In genomic region chr2:1730047-1730937, GRCh38 we compare ENCODE assay signal across 10 cellular contexts. TPM values are rescaled to one million over a fixed set of nuclear protein-coding genes. Genes with fewer than 3 reads are reported as not detected.
A peak's percentile ranks its signal among the peaks of the same experiment; 100 is the strongest.
DNase-seq lines count a peak whose midpoint lies in the region; ATAC-seq, FAIRE-seq and TF ChIP-seq lines count a peak whose summit lies in the region.
"Had no signal": no experiment of that assay in that cellular context is flagged by ENCODE, and none has a peak within 500 bp of the region (broad histone marks: within the 10 kb centered on the region; RNA-seq: fewer than 3 reads in every experiment).

No MANE protein-coding gene starts in this region.

- DNase-seq in bronchial epithelial cell (ENCODE audit: low read depth) (peak; percentile 92), keratinocyte (ENCODE audit: low read depth, low spot score) (no peak), stromal cell of bone marrow (ENCODE audit: low read depth) (peak; percentile 81), NCI-H2227 (lab: John Stamatoyannopoulos, UW; ENCODE audit: unreplicated experiment) (no peak)
- DNase-seq: left colon, testis had no signal

- H4K20me1 ChIP-seq in keratinocyte (ENCODE audit: control insufficient read depth, extremely low read depth, insufficient read depth, low read length): no peaks in the 10 kb centered on the region

- H3K4me1 ChIP-seq in HUES64 (ENCODE audit: insufficient read depth, low read length): peaks cover 43% of the 10 kb centered on the region
- H3K4me1 ChIP-seq in keratinocyte (ENCODE audit: control insufficient read depth, extremely low read depth, insufficient read depth, low read length): peaks cover 34% of the 10 kb centered on the region

- H3K79me2 ChIP-seq in keratinocyte (ENCODE audit: control insufficient read depth, insufficient read depth, low read length): peaks cover 65% of the 10 kb centered on the region

- H3K27ac ChIP-seq in HUES64 (ENCODE audit: low read depth, low read length) (peak overlapping the region; percentile 61; the same call in 1 of the 2 replicates), keratinocyte (ENCODE audit: control insufficient read depth, insufficient read depth, low read length) (peak overlapping the region; percentile 79)

- no peaks in the 10 kb centered on the region for H3K9me1 ChIP-seq in keratinocyte (ENCODE audit: control insufficient read depth, extremely low read depth, insufficient read depth, low read length)

- H3K4me2 ChIP-seq in keratinocyte (ENCODE audit: control insufficient read depth, extremely low read depth, insufficient read depth, low read depth, low read length): peak overlapping the region; percentile 54

- H3K9ac ChIP-seq in HUES64 (ENCODE audit: low read depth, low read length): no peak overlapping the region
- H3K9ac ChIP-seq in keratinocyte (ENCODE audit: control insufficient read depth, extremely low read depth, insufficient read depth, low read length): peak overlapping the region; percentile 56

- dilution Hi-C loops in keratinocyte (cut with MboI; ENCODE audit: extremely low pct_ligation_motif_present, low sequenced_read_pairs): loop anchor here (25.0 kb wide), 1 partner anchor 143 kb away; no protein-coding TSS in a partner anchor

- 34% methylated on average over 10 of the region's 10 CpGs for WGBS in HUES64

- FAIRE-seq in bronchial epithelial cell (lab: Jason Lieb, UNC) (no peak), keratinocyte (lab: Jason Lieb, UNC) (no peak)

- TF ChIP-seq CTCF in bronchial epithelial cell (IDR thresholded peaks at IDR 0.05; ENCODE audit: insufficient read depth, low read length, severe bottlenecking) (no peak), keratinocyte (optimal IDR thresholded peaks at IDR 0.05 in 1 of 3, IDR thresholded peaks at IDR 0.05 in 1 of 3, conservative IDR thresholded peaks at IDR 0.05 in 1 of 3; ENCODE audit: extremely low read depth in 1 of 3, insufficient read depth in 2 of 3, low read length in 3 of 3) (no peak)

- H2AFZ ChIP-seq in keratinocyte (ENCODE audit: control insufficient read depth, low read length): no peak overlapping the region

- 0 out of 2 replicates have a peak, but pooled peaks cover 2% of the 10 kb centered on the region for H3K9me3 ChIP-seq in HUES64 (ENCODE audit: insufficient read depth, low read depth, low read length)
- H3K9me3 ChIP-seq in keratinocyte (ENCODE audit: control insufficient read depth, low read depth, low read length): no peaks in the 10 kb centered on the region
- H3K9me3 ChIP-seq: testis had no signal

- H3K4me3 ChIP-seq in HUES64 (ENCODE audit: low read length) (no peak overlapping the region), bronchial epithelial cell (ENCODE audit: low read depth, low read length) (no peak overlapping the region), keratinocyte (ENCODE audit: control insufficient read depth in 2 of 3, extremely low read depth in 1 of 3, insufficient read depth in 2 of 3, low read depth in 1 of 3, low read length in 3 of 3) (no peak overlapping the region)
- H3K4me3 ChIP-seq: testis had no signal

- 0 out of 2 replicates have a peak, but pooled peaks cover 4% of the 10 kb centered on the region for H3K36me3 ChIP-seq in HUES64 (ENCODE audit: insufficient read depth, low read length)
- H3K36me3 ChIP-seq in bronchial epithelial cell (ENCODE audit: control insufficient read depth, insufficient read depth, low read length): no peaks in the 10 kb centered on the region
- no peaks in the 10 kb centered on the region for H3K36me3 ChIP-seq in keratinocyte (ENCODE audit: control insufficient read depth in 2 of 2, extremely low read depth in 1 of 2, insufficient read depth in 2 of 2, low read length in 2 of 2)

- ATAC-seq in HG03378 (IDR thresholded peaks at IDR 0.05; ENCODE audit: unreplicated experiment) (no peak), GM18858 (IDR thresholded peaks at IDR 0.05; ENCODE audit: unreplicated experiment) (no peak), GM21786 (IDR thresholded peaks at IDR 0.05; ENCODE audit: unreplicated experiment) (no peak)
- ATAC-seq: left colon had no signal

- peaks cover 3% of the 10 kb centered on the region; the same call in 1 of the 2 replicates for H3K27me3 ChIP-seq in HUES64 (ENCODE audit: insufficient read depth, low read length)
- H3K27me3 ChIP-seq in bronchial epithelial cell (ENCODE audit: control insufficient read depth, insufficient read depth, low read length): no peaks in the 10 kb centered on the region
- H3K27me3 ChIP-seq in keratinocyte (ENCODE audit: control insufficient read depth, extremely low read depth, insufficient read depth, low read length): no peaks in the 10 kb centered on the region
- H3K27me3 ChIP-seq: testis had no signal

RNA-seq across cellular contexts. Expression of gene PXDN, which starts 14.0 kb away (rescaled TPM):
- 80.4 TPM for polyA plus RNA-seq in HUES64 (2013, experiment 1 of 2)
- 87.2 TPM for polyA plus RNA-seq in HUES64 (2013, experiment 2 of 2)
- total RNA-seq in bronchial epithelial cell: 29.2 and 34.0 TPM in 2 replicates
- polyA plus RNA-seq in keratinocyte: 28.3 to 87.9 TPM (median 36.7 TPM) in 3 replicates
- 14.0 TPM for polyA plus RNA-seq in keratinocyte (2011; ENCODE audit: low read depth)
- polyA plus RNA-seq in keratinocyte (2011; cell fraction: cytosol; rRNA removed): 27.1 and 32.4 TPM in 2 replicates
- polyA plus RNA-seq in keratinocyte (2011; cell fraction: nucleus; rRNA removed): 126 and 141 TPM in 2 replicates
- 7.5 and 94.4 TPM in 2 replicates for polyA plus RNA-seq in keratinocyte (2012; ENCODE audit: low replicate concordance)
- 45.0 to 180 TPM (median 60.7 TPM) in 3 replicates for polyA minus RNA-seq in keratinocyte
- 67.7 TPM for polyA minus RNA-seq in keratinocyte (2011; cell fraction: cytosol; rRNA and poly(A)+ RNA removed)
- polyA minus RNA-seq in keratinocyte (2011; cell fraction: nucleus; rRNA and poly(A)+ RNA removed): 173 and 221 TPM in 2 replicates

Comparison
In these comparisons a context has a peak if more than half of its experiments do, and no peak if none do; other contexts are left out.
1. DNase-seq: peak in bronchial epithelial cell (single experiment) and stromal cell of bone marrow (single experiment); none in keratinocyte (single experiment) and NCI-H2227 (single experiment).